8 cellular contexts compared by ENCODE assay signal in genomic region chr1:153633747-153634665, GRCh38. TPM values are rescaled to one million over a fixed set of nuclear protein-coding genes. Genes with fewer than 3 reads are reported as not detected.
A peak's percentile ranks its signal among the peaks of the same experiment; 100 is the strongest.
DNase-seq lines count a peak whose midpoint lies in the region; ATAC-seq and TF ChIP-seq lines count a peak whose summit lies in the region.

A gene with protein sequence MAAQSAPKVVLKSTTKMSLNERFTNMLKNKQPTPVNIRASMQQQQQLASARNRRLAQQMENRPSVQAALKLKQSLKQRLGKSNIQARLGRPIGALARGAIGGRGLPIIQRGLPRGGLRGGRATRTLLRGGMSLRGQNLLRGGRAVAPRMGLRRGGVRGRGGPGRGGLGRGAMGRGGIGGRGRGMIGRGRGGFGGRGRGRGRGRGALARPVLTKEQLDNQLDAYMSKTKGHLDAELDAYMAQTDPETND (plus strand): TSS chr1:153634066. CDS start chr1:153636589, 2,523 bp downstream.

- H3K27me3 Mint-ChIP-seq in CD8-positive, alpha-beta memory T cell: peaks cover 0 to 2% of the 10 kb centered on the region in 2 donors

- peak; percentile 89 to 98 (median 96) for DNase-seq in CD8-positive, alpha-beta memory T cell
- DNase-seq in HS-5 (ENCODE audit: low read depth) (peak; percentile 97), lung (ENCODE audit: low spot score) (peak; percentile 97)
- DNase-seq in NK-92 treated with Interleukin-12 subunit alpha and Interleukin-12 subunit beta, amount 100 ng/mL, for 24 hours (lab: John Stamatoyannopoulos, UW): peak; percentile 95
- peak; percentile 100 for DNase-seq in activated CD8-positive, alpha-beta memory T cell treated with anti-CD3 and anti-CD28 coated beads for 24 hours
- peak; percentile 93 for DNase-seq in effector CD8-positive, alpha-beta T cell (lab: John Stamatoyannopoulos, UW)
- DNase-seq in stimulated activated CD4-positive, alpha-beta T cell treated with anti-CD3 and anti-CD28 coated beads, TNF-alpha, amount 100 ng/mL, for 4 hours (ENCODE audit: low read depth in 3 of 3): peak; percentile 92 to 98 (median 94)

- peak within 1 kb of the TSS; percentile 97 to 100 (median 100) for H3K27ac Mint-ChIP-seq in CD8-positive, alpha-beta memory T cell

- no peaks in the 10 kb centered on the region for H3K9me3 ChIP-seq in CD8-positive, alpha-beta memory T cell (ENCODE audit: low read length)
- H3K9me3 ChIP-seq in lung (ENCODE audit: control insufficient read depth in 2 of 2, insufficient read depth in 1 of 2, low read length in 1 of 2): no peaks in the 10 kb centered on the region

- 2 to 4% methylated on average over 62 to 65 of the region's 65 CpGs for WGBS in lung, 2 donors

- H3K9me3 Mint-ChIP-seq in CD8-positive, alpha-beta memory T cell: no peaks in the 10 kb centered on the region

- peaks cover 6 to 42% (median 6%) of the 10 kb centered on the region in 3 donors for H3K36me3 Mint-ChIP-seq in CD8-positive, alpha-beta memory T cell

- CTCF ChIA-PET in CD8-positive, alpha-beta memory T cell (lab: Charles Lee): interaction anchor here (0.8 to 1.6 kb wide), 8 partner anchors 9 to 1175 kb away, joined by 3 to 5 read pairs (median 3); partner anchors contain the start of gene RAB13

- peaks cover 29 to 48% (median 44%) of the 10 kb centered on the region in 3 donors for H3K4me1 Mint-ChIP-seq in CD8-positive, alpha-beta memory T cell

- H3K4me3 Mint-ChIP-seq in CD8-positive, alpha-beta memory T cell: peak within 1 kb of the TSS; percentile 97 to 100 (median 99)

- H3K4me3 ChIP-seq in CD8-positive, alpha-beta memory T cell (ENCODE audit: low read length): peak within 1 kb of the TSS; percentile 99
- H3K4me3 ChIP-seq in lung: peak within 1 kb of the TSS; percentile 87

- ATAC-seq in GM19468 (IDR thresholded peaks at IDR 0.05; ENCODE audit: extremely low read depth, unreplicated experiment) (peak; percentile 82), lung (ENCODE audit: insufficient read depth, low FRiP score) (peak; percentile 96)

- peaks cover 28% of the 10 kb centered on the region for H3K36me3 ChIP-seq in CD8-positive, alpha-beta memory T cell (ENCODE audit: insufficient read depth, low read length)
- H3K36me3 ChIP-seq in lung (ENCODE audit: control insufficient read depth in 2 of 2, insufficient read depth in 2 of 2, low read length in 2 of 2): peaks cover 16 to 17% of the 10 kb centered on the region in 2 donors

- peaks cover 31% of the 10 kb centered on the region for H3K4me1 ChIP-seq in CD8-positive, alpha-beta memory T cell (ENCODE audit: insufficient read depth, low read length)
- H3K4me1 ChIP-seq in lung (ENCODE audit: control insufficient read depth in 2 of 2, insufficient read depth in 2 of 2, low read length in 2 of 2): peaks cover 15 to 16% of the 10 kb centered on the region in 2 donors

- TF ChIP-seq CTCF in lung (IDR thresholded peaks at IDR 0.05; ENCODE audit: control extremely low read depth, extremely low read depth): no peak

- H3K27ac ChIP-seq in CD8-positive, alpha-beta memory T cell (ENCODE audit: low read depth, low read length): peak within 1 kb of the TSS; percentile 100
- H3K27ac ChIP-seq in lung (ENCODE audit: low read depth in 1 of 2, low read length in 1 of 2): peak within 1 kb of the TSS; percentile 98 to 99

- POLR2A ChIA-PET in CD8-positive, alpha-beta memory T cell (lab: Charles Lee): interaction anchor here (0.5 to 2.2 kb wide), 20 partner anchors 9 to 586 kb away, joined by 3 to 24 read pairs (median 6); partner anchors contain the start of genes CREB3L4, ILF2, INTS3 and NPR1

- no peaks in the 10 kb centered on the region for H3K27me3 ChIP-seq in CD8-positive, alpha-beta memory T cell (ENCODE audit: insufficient read depth, low read length, poor library complexity, severe bottlenecking)
- no peaks in the 10 kb centered on the region for H3K27me3 ChIP-seq in lung (ENCODE audit: control insufficient read depth, insufficient read depth)

RNA-seq across cellular contexts. Expression of the gene that starts here (rescaled TPM):
- total RNA-seq in CD8-positive, alpha-beta memory T cell: 10 to 100 TPM; 95.9 to 98.9 TPM
- polyA plus RNA-seq in CD8-positive, alpha-beta memory T cell: 70.2 TPM
- total RNA-seq in lung: 10 to 100 TPM; 60.5 to 76.6 TPM
- polyA plus RNA-seq in lung: 10 to 100 TPM; 51.2 to 56.3 TPM

Comparison
In these comparisons a context has a peak if more than half of its experiments do, and no peak if none do; other contexts are left out.
1. Peak in every context shown above with its lines: DNase-seq, ATAC-seq, H3K4me3 ChIP-seq and H3K27ac ChIP-seq.